ENCODE assay signal across 4 cellular contexts in the genomic region with DNA sequence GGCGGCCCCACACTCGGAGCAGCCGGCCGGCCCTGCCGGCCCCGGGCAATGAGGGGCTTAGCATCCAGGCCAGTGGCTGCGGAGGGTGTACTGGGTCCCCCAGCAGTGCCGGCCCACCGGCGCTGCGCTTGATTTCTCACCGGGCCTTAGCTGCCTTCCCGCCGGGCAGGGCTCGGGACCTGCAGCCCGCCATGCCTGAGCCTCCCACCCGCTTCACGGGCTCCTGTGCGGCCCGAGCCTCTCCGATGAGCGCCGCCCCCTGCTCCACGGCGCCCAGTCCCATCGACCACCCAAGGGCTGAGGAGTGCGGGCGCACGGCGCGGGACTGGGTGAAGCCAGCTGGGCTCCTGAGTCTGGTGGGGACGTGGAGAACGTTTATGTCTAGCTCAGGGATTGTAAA. TPM values are rescaled to one million over a fixed set of nuclear protein-coding genes. Genes with fewer than 3 reads are reported as not detected.
"Had no signal": no experiment of that assay in that cellular context is flagged by ENCODE, and none has a peak within 500 bp of the region (broad histone marks: within the 10 kb centered on the region; RNA-seq: fewer than 3 reads in every experiment).

No MANE protein-coding gene starts in this region.

RNA-seq across cellular contexts. Expression of a gene that starts 58.7 kb away (rescaled TPM):
- total RNA-seq: LHCN-M2, M059J, MCF 10A, NCI-H460 had no signal
